In the genomic region with DNA sequence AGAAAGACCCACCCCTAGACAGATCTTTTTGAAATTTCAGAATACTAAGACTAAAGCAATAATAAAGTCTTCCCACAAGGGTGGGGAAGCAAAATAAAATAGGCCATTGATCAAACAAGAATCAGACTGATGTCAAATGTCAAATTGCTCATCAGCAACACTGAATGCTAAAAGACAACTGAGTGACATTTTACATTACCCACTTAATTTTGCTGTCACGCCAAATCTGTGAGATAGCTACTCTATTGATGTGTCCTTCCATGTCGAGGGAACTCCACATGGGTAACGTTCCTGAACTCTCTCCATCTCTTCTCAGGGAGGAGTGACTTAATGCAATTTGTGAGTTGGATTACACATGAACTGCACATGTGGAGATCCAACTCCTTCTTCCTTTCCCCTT, we compare ENCODE assay signal across 8 cellular contexts.
"Had no signal": no experiment of that assay in that cellular context is flagged by ENCODE, and none has a peak within 500 bp of the region (broad histone marks: within the 10 kb centered on the region; RNA-seq: fewer than 3 reads in every experiment).

No MANE protein-coding gene starts in this region.

- H3K36me3 ChIP-seq: HAP-1 had no signal

- FAIRE-seq: HepG2 had no signal

- DNase-seq: GM23248, H7, HFFc6, KG1 had no signal

- ATAC-seq: HCT116, HepG2 had no signal

- H2AFZ ChIP-seq: GM23248 had no signal

- H3K9me3 ChIP-seq: HAP-1 had no signal

- H3K27ac ChIP-seq: GM23248, HL-60 had no signal

- H3K9ac ChIP-seq: GM23248 had no signal

- H3K4me1 ChIP-seq: HAP-1 had no signal

- H3K4me3 ChIP-seq: GM23248, HAP-1 had no signal
